13 cellular contexts compared by ENCODE assay signal in genomic region chr15:98164986-98165385, GRCh38.
DNase-seq lines count a peak whose midpoint lies in the region; ATAC-seq, FAIRE-seq and TF ChIP-seq lines count a peak whose summit lies in the region.
"Had no signal": no experiment of that assay in that cellular context is flagged by ENCODE, and none has a peak within 500 bp of the region (broad histone marks: within the 10 kb centered on the region; RNA-seq: fewer than 3 reads in every experiment).

No MANE protein-coding gene starts in this region.

- peak overlapping the region; percentile 91 for H3K27ac ChIP-seq in DOHH2 (ENCODE audit: low read depth, low read length)
- H3K27ac ChIP-seq in RWPE1: peak overlapping the region; percentile 81
- H3K27ac ChIP-seq in H1 (ENCODE audit: low read depth, low read length): no peak overlapping the region
- H3K27ac ChIP-seq in keratinocyte (ENCODE audit: control insufficient read depth, insufficient read depth, low read length): peak overlapping the region; percentile 83
- no peak overlapping the region for H3K27ac ChIP-seq in right lobe of liver
- no peak overlapping the region for H3K27ac ChIP-seq in substantia nigra (ENCODE audit: low read depth, low read length, poor library complexity, severe bottlenecking)
- H3K27ac ChIP-seq: A549 had no signal

- POLR2A ChIA-PET in RWPE1 (lab: Yijun Ruan, JAX; ENCODE audit: low non-redundant PET): no interaction called here
- POLR2A ChIA-PET in H1 (lab: Charles Lee; ENCODE audit: partially characterized antibody): no interaction called here

- H2BK5ac ChIP-seq in H1 (ENCODE audit: low read depth, low read length): no peak overlapping the region

- intact Hi-C loops in right lobe of liver (cut with DNase I): no loop called here

- H2BK15ac ChIP-seq in H1 (ENCODE audit: low read length): peak overlapping the region; percentile 62; the same call in 1 of the 2 replicates

- H3K56ac ChIP-seq in H1 (replicated peaks; ENCODE audit: insufficient read length, low read depth, low read length): no peak overlapping the region

- no peaks in the 10 kb centered on the region for H3K79me1 ChIP-seq in H1 (ENCODE audit: low read depth, low read length)

- no peak overlapping the region for H3K4ac ChIP-seq in H1 (replicated peaks; ENCODE audit: insufficient read length, low read depth, low read length)

- no peak overlapping the region for H4K8ac ChIP-seq in H1 (ENCODE audit: extremely low read depth, insufficient read depth, low read length)

- no peak for ATAC-seq in right lobe of liver
- ATAC-seq: A549; CD8-positive, alpha-beta T cell; GM12878 had no signal

- H3K4me2 ChIP-seq in DOHH2 (ENCODE audit: low read length) (peak overlapping the region; percentile 33), H1 (ENCODE audit: insufficient read depth in 1 of 2, low read depth in 2 of 2, low read length in 2 of 2) (no peak overlapping the region), keratinocyte (ENCODE audit: control insufficient read depth, extremely low read depth, insufficient read depth, low read depth, low read length) (peak overlapping the region; percentile 55)
- H3K4me2 ChIP-seq: A549 had no signal

- no peak overlapping the region for H2BK120ac ChIP-seq in H1 (replicated peaks; ENCODE audit: low read depth, low read length)

- CTCF ChIA-PET in RWPE1 (lab: Yijun Ruan, JAX): no interaction called here
- CTCF ChIA-PET in H1 (lab: Charles Lee; ENCODE audit: partially characterized antibody): interaction anchor here (0.9 to 2.7 kb wide), 4 partner anchors 8 to 257 kb away, joined by 3 to 8 read pairs (median 4); no protein-coding TSS in a partner anchor

- no peak overlapping the region for H3K14ac ChIP-seq in H1 (ENCODE audit: insufficient read length)

- peak overlapping the region; percentile 12; the same call in 1 of the 2 replicates for H3K4me3 ChIP-seq in DOHH2 (ENCODE audit: low read length)
- no peak overlapping the region for H3K4me3 ChIP-seq in H1 (ENCODE audit: extremely low read depth in 1 of 4, insufficient read depth in 2 of 4, low read depth in 3 of 4, low read length in 4 of 4)
- H3K4me3 ChIP-seq in keratinocyte (ENCODE audit: control insufficient read depth in 2 of 3, extremely low read depth in 1 of 3, insufficient read depth in 2 of 3, low read depth in 1 of 3, low read length in 3 of 3): peak overlapping the region in 2 of 3 experiments; percentile 1 to 4
- H3K4me3 ChIP-seq in right lobe of liver: no peak overlapping the region
- H3K4me3 ChIP-seq: A549, GM12878, HAP-1 had no signal

- H3K79me2 ChIP-seq in DOHH2 (ENCODE audit: control insufficient read depth, low read length): no peaks in the 10 kb centered on the region
- H3K79me2 ChIP-seq in H1 (ENCODE audit: control insufficient read depth in 1 of 2, insufficient read depth in 2 of 2, low read length in 2 of 2): no peaks in the 10 kb centered on the region
- no peaks in the 10 kb centered on the region for H3K79me2 ChIP-seq in keratinocyte (ENCODE audit: control insufficient read depth, insufficient read depth, low read length)

- H3K9ac ChIP-seq in H1 (replicated peaks in 1 of 4; ENCODE audit: extremely low read depth in 1 of 4, low read depth in 3 of 4, low read length in 3 of 4) (no peak overlapping the region), keratinocyte (ENCODE audit: control insufficient read depth, extremely low read depth, insufficient read depth, low read length) (peak overlapping the region; percentile 45)

- WGBS in H1 (ENCODE audit: extremely low coverage in 1 of 2, insufficient coverage in 1 of 2, insufficient read length in 1 of 2, insufficient replicate concordance in 2 of 2, low coverage in 1 of 2, low lambda C conversion rate in 2 of 2, missing lambda C conversion rate in 1 of 2), 2 experiments: 73% methylated on average over 6 of the region's 6 CpGs; no CpG with 5 or more reads in 1 of the 2 experiments
- WGBS in right lobe of liver (ENCODE audit: insufficient coverage, low coverage, low lambda C conversion rate, missing lambda C conversion rate): 40% methylated on average over 4 of the region's 6 CpGs

- no peak overlapping the region for H4K5ac ChIP-seq in H1 (ENCODE audit: insufficient read length, low read depth, low read length)

- no peak for DNase-seq in RWPE1 (ENCODE audit: low spot score)
- DNase-seq in H1 (ENCODE audit: low read depth in 1 of 2, low spot score in 2 of 2): no peak
- no peak for DNase-seq in keratinocyte (ENCODE audit: low read depth, low spot score)
- DNase-seq in right lobe of liver: no peak
- DNase-seq in A172 (ENCODE audit: low spot score): no peak
- DNase-seq in substantia nigra (lab: John Stamatoyannopoulos, UW): no peak
- DNase-seq: Calu3; CD8-positive, alpha-beta T cell; DMS79 treated with DMSO at 0.1 percent for 48 hours had no signal

- no peaks in the 10 kb centered on the region for H3K9me2 ChIP-seq in DOHH2 (replicated peaks; ENCODE audit: control insufficient read depth, low read length)

- dilution Hi-C loops in keratinocyte (cut with MboI; ENCODE audit: extremely low pct_ligation_motif_present, low sequenced_read_pairs): no loop called here

- TF ChIP-seq CTCF in DOHH2 (IDR thresholded peaks at IDR 0.05; ENCODE audit: low read depth, low read length, poor library complexity, severe bottlenecking) (no peak), RWPE1 (conservative IDR thresholded peaks at IDR 0.05; ENCODE audit: low read depth) (no peak), H1 (IDR thresholded peaks at IDR 0.05; ENCODE audit: control extremely low read depth in 1 of 3, insufficient read depth in 1 of 3, low read depth in 1 of 3, low read length in 3 of 3) (no peak), keratinocyte (optimal IDR thresholded peaks at IDR 0.05 in 1 of 3, IDR thresholded peaks at IDR 0.05 in 1 of 3, conservative IDR thresholded peaks at IDR 0.05 in 1 of 3; ENCODE audit: extremely low read depth in 1 of 3, insufficient read depth in 2 of 3, low read length in 3 of 3) (no peak), right lobe of liver (IDR thresholded peaks at IDR 0.05) (no peak)

- peaks cover 12% of the 10 kb centered on the region for H3F3A ChIP-seq in DOHH2 (ENCODE audit: control insufficient read depth, insufficient read depth)

- H3K9me1 ChIP-seq in keratinocyte (ENCODE audit: control insufficient read depth, extremely low read depth, insufficient read depth, low read length): no peaks in the 10 kb centered on the region

- TF ChIP-seq POLR2A in H1 (IDR thresholded peaks at IDR 0.05; ENCODE audit: control extremely low read depth in 1 of 2, low read depth in 2 of 2, low read length in 2 of 2): no peak
- TF ChIP-seq POLR2A in right lobe of liver (IDR thresholded peaks at IDR 0.05): no peak

- H3K23ac ChIP-seq in H1 (ENCODE audit: insufficient read length): no peak overlapping the region

- no peak overlapping the region for H4K91ac ChIP-seq in H1 (replicated peaks; ENCODE audit: insufficient read length, low read length)

- no peak overlapping the region for H2BK12ac ChIP-seq in H1 (ENCODE audit: low read depth, low read length)

- no peaks in the 10 kb centered on the region for H4K20me1 ChIP-seq in DOHH2 (ENCODE audit: control insufficient read depth, insufficient read depth, low read depth, low read length)
- no peaks in the 10 kb centered on the region for H4K20me1 ChIP-seq in H1 (replicated peaks in 1 of 2; ENCODE audit: control insufficient read depth in 1 of 2, insufficient read depth in 2 of 2, low read length in 2 of 2)
- no peaks in the 10 kb centered on the region for H4K20me1 ChIP-seq in keratinocyte (ENCODE audit: control insufficient read depth, extremely low read depth, insufficient read depth, low read length)

- H2AFZ ChIP-seq in H1 (ENCODE audit: low read length) (peak overlapping the region; percentile 29; the same call in 1 of the 2 replicates), keratinocyte (ENCODE audit: control insufficient read depth, low read length) (no peak overlapping the region)

- no peak for TF ChIP-seq EP300 in H1 (IDR thresholded peaks at IDR 0.05; ENCODE audit: borderline replicate concordance in 1 of 2, low read depth in 2 of 2, low read length in 2 of 2)

- no peak overlapping the region for H2BK20ac ChIP-seq in H1 (ENCODE audit: low read length)

- peaks cover 8% of the 10 kb centered on the region for H3K36me3 ChIP-seq in DOHH2 (ENCODE audit: control insufficient read depth, low read length)
- H3K36me3 ChIP-seq in H1 (ENCODE audit: control insufficient read depth in 2 of 4, insufficient read depth in 4 of 4, low read length in 3 of 4): no peaks in the 10 kb centered on the region
- H3K36me3 ChIP-seq in keratinocyte (ENCODE audit: control insufficient read depth in 2 of 2, extremely low read depth in 1 of 2, insufficient read depth in 2 of 2, low read length in 2 of 2): no peaks in the 10 kb centered on the region
- no peaks in the 10 kb centered on the region for H3K36me3 ChIP-seq in right lobe of liver
- H3K36me3 ChIP-seq: HAP-1 had no signal

- FAIRE-seq in H1 (lab: Jason Lieb, UNC): no peak
- FAIRE-seq in keratinocyte (lab: Jason Lieb, UNC): no peak
- FAIRE-seq: A549, GM12878 had no signal

- H2AK5ac ChIP-seq in H1 (ENCODE audit: low read depth, low read length): no peak overlapping the region

- TF ChIP-seq RAD21 in H1 (IDR thresholded peaks at IDR 0.05 in 1 of 2, conservative IDR thresholded peaks at IDR 0.05 in 1 of 2; ENCODE audit: low read depth in 2 of 2, low read length in 2 of 2): no peak

- H3K27me3 ChIP-seq in DOHH2 (ENCODE audit: control insufficient read depth, low read length) (no peaks in the 10 kb centered on the region), H1 (replicated peaks in 1 of 4; ENCODE audit: control insufficient read depth in 3 of 4, extremely low read depth in 1 of 4, insufficient read depth in 3 of 4, low read length in 3 of 4) (no peaks in the 10 kb centered on the region), keratinocyte (ENCODE audit: control insufficient read depth, extremely low read depth, insufficient read depth, low read length) (no peaks in the 10 kb centered on the region), right lobe of liver (no peaks in the 10 kb centered on the region)

- H3K4me1 ChIP-seq in DOHH2 (ENCODE audit: control insufficient read depth, low read length) (peaks cover 86% of the 10 kb centered on the region), H1 (replicated peaks in 1 of 4; ENCODE audit: control insufficient read depth in 3 of 4, insufficient read depth in 4 of 4, low read length in 3 of 4) (peaks cover 2 to 9% (median 6%) of the 10 kb centered on the region in 4 experiments; a peak in 3 of 7 replicates), keratinocyte (ENCODE audit: control insufficient read depth, extremely low read depth, insufficient read depth, low read length) (peaks cover 34% of the 10 kb centered on the region), right lobe of liver (no peaks in the 10 kb centered on the region)
- H3K4me1 ChIP-seq: A549, HAP-1 had no signal

- H3K23me2 ChIP-seq in H1 (ENCODE audit: low read depth, low read length): no peaks in the 10 kb centered on the region

- no peak overlapping the region for H3K18ac ChIP-seq in H1 (ENCODE audit: extremely low read depth, low read length)

- peaks cover 15% of the 10 kb centered on the region; the same call in 1 of the 2 replicates for H3K9me3 ChIP-seq in DOHH2 (ENCODE audit: control insufficient read depth, insufficient read depth, low read length)
- H3K9me3 ChIP-seq in H1 (ENCODE audit: insufficient read depth in 2 of 2, low read depth in 1 of 2, low read length in 1 of 2): peaks cover 0 to 10% of the 10 kb centered on the region in 2 experiments; a peak in 2 of 4 replicates
- peaks cover 8% of the 10 kb centered on the region for H3K9me3 ChIP-seq in keratinocyte (ENCODE audit: control insufficient read depth, low read depth, low read length)
- no peaks in the 10 kb centered on the region for H3K9me3 ChIP-seq in right lobe of liver
- H3K9me3 ChIP-seq: A549, HAP-1 had no signal

Comparison
In these comparisons a context has a peak if more than half of its experiments do, and no peak if none do; other contexts are left out.
1. H3K27ac ChIP-seq: peak in DOHH2 (single experiment), RWPE1 (single experiment) and keratinocyte (single experiment); none in H1 (single experiment), right lobe of liver (0 of 3) and substantia nigra (single experiment).
2. H3K4me2 ChIP-seq: peak in DOHH2 (single experiment) and keratinocyte (single experiment); none in H1 (0 of 2).
3. H3K4me3 ChIP-seq: peak in DOHH2 (single experiment) and keratinocyte (2 of 3); none in H1 (0 of 4) and right lobe of liver (0 of 3).